ENCODE assay signal across 8 cellular contexts in genomic region chr5:177336112-177336511, GRCh38. TPM values are rescaled to one million over a fixed set of nuclear protein-coding genes. Genes with fewer than 3 reads are reported as not detected.
DNase-seq lines count a peak whose midpoint lies in the region; ATAC-seq lines count a peak whose summit lies in the region.

No MANE protein-coding gene starts in this region.

- H3K9me3 ChIP-seq in naive thymus-derived CD4-positive, alpha-beta T cell (ENCODE audit: control insufficient read depth in 2 of 3, low read length in 3 of 3) = no peaks in the 10 kb centered on the region

- POLR2A ChIA-PET in activated naive CD8-positive, alpha-beta T cell treated with anti-CD3 and anti-CD28 coated beads, Interleukin-2, amount 10 ng/mL, durations not matched to agents 7 days and 5 days (lab: Charles Lee) = interaction anchor here (1.1 to 1.2 kb wide), 2 partner anchors 9 to 12 kb away, joined by 3 read pairs; no protein-coding TSS in a partner anchor
- POLR2A ChIA-PET in naive thymus-derived CD4-positive, alpha-beta T cell (lab: Charles Lee) = no interaction called here

- no peaks in the 10 kb centered on the region for H3K27me3 Mint-ChIP-seq in activated naive CD8-positive, alpha-beta T cell treated with anti-CD3 and anti-CD28 coated beads, Interleukin-2, amount 10 ng/mL, durations not matched to agents 7 days and 5 days
- H3K27me3 Mint-ChIP-seq in naive thymus-derived CD4-positive, alpha-beta T cell = no peaks in the 10 kb centered on the region

- peak; percentile 51 for ATAC-seq in activated naive CD8-positive, alpha-beta T cell treated with anti-CD3 and anti-CD28 coated beads, Interleukin-2, amount 10 ng/mL, durations not matched to agents 7 days and 5 days (ENCODE audit: low read depth)
- peak; percentile 71 for ATAC-seq in naive thymus-derived CD4-positive, alpha-beta T cell
- ATAC-seq in HG02885 (IDR thresholded peaks at IDR 0.05; ENCODE audit: poor library complexity, unreplicated experiment) (no peak), GM21447 (IDR thresholded peaks at IDR 0.05; ENCODE audit: unreplicated experiment) (no peak)

- no peaks in the 10 kb centered on the region for H3K4me1 ChIP-seq in naive thymus-derived CD4-positive, alpha-beta T cell (ENCODE audit: control insufficient read depth in 2 of 2, insufficient read depth in 2 of 2, low read length in 2 of 2)

- intact Hi-C loops in naive thymus-derived CD4-positive, alpha-beta T cell (cut with micrococcal nuclease) = no loop called here

- H3K27ac ChIP-seq in naive thymus-derived CD4-positive, alpha-beta T cell (ENCODE audit: low read depth, low read length) = no peak overlapping the region

- H3K9me3 Mint-ChIP-seq in activated naive CD8-positive, alpha-beta T cell treated with anti-CD3 and anti-CD28 coated beads, Interleukin-2, amount 10 ng/mL, durations not matched to agents 7 days and 5 days = no peaks in the 10 kb centered on the region
- peaks cover 0 to 3% (median 0%) of the 10 kb centered on the region in 11 donors for H3K9me3 Mint-ChIP-seq in naive thymus-derived CD4-positive, alpha-beta T cell

- no peak overlapping the region for H3K4me3 Mint-ChIP-seq in activated naive CD8-positive, alpha-beta T cell treated with anti-CD3 and anti-CD28 coated beads, Interleukin-2, amount 10 ng/mL, durations not matched to agents 7 days and 5 days
- no peak overlapping the region for H3K4me3 Mint-ChIP-seq in naive thymus-derived CD4-positive, alpha-beta T cell

- CTCF ChIA-PET in naive thymus-derived CD4-positive, alpha-beta T cell (lab: Charles Lee) = interaction anchor here (0.8 kb wide), 1 partner anchor 53 kb away, joined by 3 read pairs; no protein-coding TSS in a partner anchor

- H3K36me3 ChIP-seq in naive thymus-derived CD4-positive, alpha-beta T cell (ENCODE audit: control insufficient read depth in 2 of 3, insufficient read depth in 3 of 3, low read length in 3 of 3) = peaks cover 0 to 93% (median 44%) of the 10 kb centered on the region in 3 experiments

- peak; percentile 46 for DNase-seq in Daoy (ENCODE audit: low read depth)
- peak; percentile 77 to 87 for DNase-seq in Kasumi-1 (lab: John Stamatoyannopoulos, UW)
- no peak for DNase-seq in activated naive CD8-positive, alpha-beta T cell treated with anti-CD3 and anti-CD28 coated beads, Interleukin-2, amount 10 ng/mL, durations not matched to agents 7 days and 5 days
- DNase-seq in naive thymus-derived CD4-positive, alpha-beta T cell = peak in 1 of 9 donors; percentile 19
- no peak for DNase-seq in activated gamma-delta T cell treated with Interleukin-2 at 50 U/mL for 16 hours
- DNase-seq in medulla oblongata (ENCODE audit: extremely low spot score) = no peak

- peaks cover 21% of the 10 kb centered on the region for H3K4me1 Mint-ChIP-seq in activated naive CD8-positive, alpha-beta T cell treated with anti-CD3 and anti-CD28 coated beads, Interleukin-2, amount 10 ng/mL, durations not matched to agents 7 days and 5 days
- peaks cover 8 to 18% (median 12%) of the 10 kb centered on the region in 7 donors for H3K4me1 Mint-ChIP-seq in naive thymus-derived CD4-positive, alpha-beta T cell

- H3K27me3 ChIP-seq in naive thymus-derived CD4-positive, alpha-beta T cell (ENCODE audit: control insufficient read depth in 2 of 2, insufficient read depth in 2 of 2, low read length in 2 of 2) = no peaks in the 10 kb centered on the region

- peaks cover 31% of the 10 kb centered on the region for H3K36me3 Mint-ChIP-seq in activated naive CD8-positive, alpha-beta T cell treated with anti-CD3 and anti-CD28 coated beads, Interleukin-2, amount 10 ng/mL, durations not matched to agents 7 days and 5 days
- H3K36me3 Mint-ChIP-seq in naive thymus-derived CD4-positive, alpha-beta T cell = peaks cover 17 to 49% (median 23%) of the 10 kb centered on the region in 5 donors

- peak overlapping the region; percentile 61 for H3K27ac Mint-ChIP-seq in activated naive CD8-positive, alpha-beta T cell treated with anti-CD3 and anti-CD28 coated beads, Interleukin-2, amount 10 ng/mL, durations not matched to agents 7 days and 5 days
- peak overlapping the region in 2 of 9 donors; percentile 19 to 68 for H3K27ac Mint-ChIP-seq in naive thymus-derived CD4-positive, alpha-beta T cell

- no peak overlapping the region for H3K4me3 ChIP-seq in naive thymus-derived CD4-positive, alpha-beta T cell (ENCODE audit: low read length)

RNA-seq across cellular contexts. Expression of gene LMAN2, which starts 15.4 kb away (rescaled TPM):
- 269 and 285 TPM in 2 replicates for total RNA-seq in Daoy (2014; rRNA removed; shearing (Covaris generic))
- total RNA-seq in activated naive CD8-positive, alpha-beta T cell treated with anti-CD3 and anti-CD28 coated beads, Interleukin-2, amount 10 ng/mL, durations not matched to agents 7 days and 5 days = 100 to 1,000 TPM; 110 to 116 TPM
- 100 to 1,000 TPM in 2 of 5 experiments, 10 to 100 TPM in 3; 71.8 to 144 (median 99.7) TPM for total RNA-seq in naive thymus-derived CD4-positive, alpha-beta T cell
- 100 to 1,000 TPM; 194 to 202 TPM for polyA plus RNA-seq in naive thymus-derived CD4-positive, alpha-beta T cell

RNA-seq across cellular contexts. Expression of gene RGS14, which starts 21.6 kb away (rescaled TPM):
- total RNA-seq in Daoy (2014; rRNA removed; shearing (Covaris generic)) = 18.1 and 30.5 TPM in 2 replicates
- 100 to 1,000 TPM; 113 to 124 TPM for total RNA-seq in activated naive CD8-positive, alpha-beta T cell treated with anti-CD3 and anti-CD28 coated beads, Interleukin-2, amount 10 ng/mL, durations not matched to agents 7 days and 5 days
- 100 to 1,000 TPM in 3 of 5 experiments, 10 to 100 TPM in 2; 68.4 to 196 (median 112) TPM for total RNA-seq in naive thymus-derived CD4-positive, alpha-beta T cell
- polyA plus RNA-seq in naive thymus-derived CD4-positive, alpha-beta T cell = 100 to 1,000 TPM in 1 of 2 donors, 10 to 100 TPM in 1; 32.9 to 100 TPM

RNA-seq across cellular contexts. Expression of gene MXD3, which starts 24.4 kb away (rescaled TPM):
- total RNA-seq in Daoy (2014; rRNA removed; shearing (Covaris generic)) = 16.7 and 23.4 TPM in 2 replicates
- total RNA-seq in activated naive CD8-positive, alpha-beta T cell treated with anti-CD3 and anti-CD28 coated beads, Interleukin-2, amount 10 ng/mL, durations not matched to agents 7 days and 5 days = 10 to 100 TPM; 85.0 to 94.0 TPM
- total RNA-seq in naive thymus-derived CD4-positive, alpha-beta T cell = 10 to 100 TPM in 4 of 5 experiments, 1 to 10 TPM in 1; 8.8 to 39.8 (median 18.3) TPM
- polyA plus RNA-seq in naive thymus-derived CD4-positive, alpha-beta T cell = under 1 TPM; 0.63 to 0.75 TPM

RNA-seq across cellular contexts. Expression of gene PRELID1, which starts 32.5 kb away (rescaled TPM):
- total RNA-seq in Daoy (2014; rRNA removed; shearing (Covaris generic)) = 434 and 468 TPM in 2 replicates
- total RNA-seq in activated naive CD8-positive, alpha-beta T cell treated with anti-CD3 and anti-CD28 coated beads, Interleukin-2, amount 10 ng/mL, durations not matched to agents 7 days and 5 days = 100 to 1,000 TPM; 104 TPM
- 100 to 1,000 TPM in 1 of 5 experiments, 10 to 100 TPM in 4; 49.0 to 172 (median 57.2) TPM for total RNA-seq in naive thymus-derived CD4-positive, alpha-beta T cell
- 100 to 1,000 TPM; 155 to 177 TPM for polyA plus RNA-seq in naive thymus-derived CD4-positive, alpha-beta T cell

RNA-seq across cellular contexts. Expression of gene RAB24, which starts 32.6 kb away (rescaled TPM):
- total RNA-seq in Daoy (2014; rRNA removed; shearing (Covaris generic)) = 16.6 and 18.8 TPM in 2 replicates
- total RNA-seq in activated naive CD8-positive, alpha-beta T cell treated with anti-CD3 and anti-CD28 coated beads, Interleukin-2, amount 10 ng/mL, durations not matched to agents 7 days and 5 days = 10 to 100 TPM; 39.0 to 46.6 TPM
- total RNA-seq in naive thymus-derived CD4-positive, alpha-beta T cell = 10 to 100 TPM; 18.0 to 47.5 (median 24.3) TPM
- 10 to 100 TPM; 14.9 to 17.1 TPM for polyA plus RNA-seq in naive thymus-derived CD4-positive, alpha-beta T cell

Comparison
In these comparisons a context has a peak if more than half of its experiments do, and no peak if none do; other contexts are left out.
1. DNase-seq: peak in Daoy (single experiment) and Kasumi-1 (2 of 2); none in activated naive CD8-positive, alpha-beta T cell treated with anti-CD3 and anti-CD28 coated beads, Interleukin-2, amount 10 ng/mL, durations not matched to agents 7 days and 5 days (single experiment), activated gamma-delta T cell treated with Interleukin-2 at 50 U/mL for 16 hours (single experiment) and medulla oblongata (single experiment).
2. ATAC-seq: peak in activated naive CD8-positive, alpha-beta T cell treated with anti-CD3 and anti-CD28 coated beads, Interleukin-2, amount 10 ng/mL, durations not matched to agents 7 days and 5 days (single experiment) and naive thymus-derived CD4-positive, alpha-beta T cell (single experiment); none in HG02885 (single experiment) and GM21447 (single experiment).